In the genomic region with DNA sequence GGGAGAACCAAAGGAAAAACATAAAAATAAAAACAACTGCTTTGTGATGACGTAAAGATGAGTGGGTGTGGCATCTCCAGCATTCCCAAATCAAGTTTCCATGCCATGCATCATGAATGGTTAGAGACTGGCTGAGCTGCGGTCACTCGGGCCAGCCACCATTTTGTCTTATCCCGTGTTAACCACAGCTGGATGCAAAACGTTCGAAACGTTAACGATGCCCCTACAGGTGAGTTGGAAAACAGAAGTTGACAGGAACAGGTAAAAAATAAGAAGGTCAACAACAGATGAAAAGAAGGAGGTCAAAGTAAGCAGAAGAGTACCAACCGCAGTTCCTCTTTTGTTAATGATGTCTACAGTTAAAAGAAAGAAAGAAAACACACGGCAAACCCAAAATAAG, we compare ENCODE assay signal across 33 cellular contexts.
"Had no signal": no experiment of that assay in that cellular context is flagged by ENCODE, and none has a peak within 500 bp of the region (broad histone marks: within the 10 kb centered on the region; RNA-seq: fewer than 3 reads in every experiment).

No MANE protein-coding gene starts in this region.

- H3K27me3 Mint-ChIP-seq: activated B cell treated with CpG ODN at 0.5 μM for 24 hours; activated CD4-positive, alpha-beta T cell treated with anti-CD3 and anti-CD28 coated beads for 36 hours; activated CD8-positive, alpha-beta memory T cell treated with anti-CD3 and anti-CD28 coated beads, Interleukin-2, amount 10 ng/mL, durations not matched to agents 7 days and 5 days; activated naive CD8-positive, alpha-beta T cell; central memory CD8-positive, alpha-beta T cell; dendritic cell treated with granulocyte-macrophage colony-stimulating factor and Interleukin-4, amounts not matched to agents 40 ng/mL and 50 ng/mL, for 4 days; naive thymus-derived CD4-positive, alpha-beta T cell; stimulated activated naive B cell treated with anti-CD40 and anti-IgM and Interleukin-4, amounts not matched to agents 10 μg/mL and 1 μg/mL and 100 μg/mL, for 72 hours had no signal

- H3K4me3 ChIP-seq: esophagus squamous epithelium, pancreas, prostate gland, smooth muscle cell, stomach, tibial artery had no signal

- H3K36me3 ChIP-seq: esophagus squamous epithelium, pancreas, prostate gland, stomach, tibial artery had no signal

- H3K4me1 ChIP-seq: esophagus squamous epithelium, pancreas, prostate gland, stomach, tibial artery had no signal

- FAIRE-seq: bronchial epithelial cell, endometrium, keratinocyte, pancreas had no signal

- H3K36me3 Mint-ChIP-seq: activated CD8-positive, alpha-beta memory T cell treated with anti-CD3 and anti-CD28 coated beads, Interleukin-2, amount 10 ng/mL, durations not matched to agents 7 days and 5 days; activated naive CD8-positive, alpha-beta T cell; naive thymus-derived CD4-positive, alpha-beta T cell; stimulated activated naive B cell treated with anti-CD40 and anti-IgM and Interleukin-4, amounts not matched to agents 10 μg/mL and 1 μg/mL and 100 μg/mL, for 72 hours had no signal

- ATAC-seq: activated CD4-positive, alpha-beta T cell treated with anti-CD3 and anti-CD28 coated beads for 36 hours; activated CD8-positive, alpha-beta memory T cell treated with anti-CD3 and anti-CD28 coated beads, Interleukin-2, amount 10 ng/mL, durations not matched to agents 7 days and 5 days; activated CD8-positive, alpha-beta T cell treated with anti-CD3 and anti-CD28 coated beads, Interleukin-2, amount 10 ng/mL, durations not matched to agents 7 days and 5 days; left colon; naive thymus-derived CD4-positive, alpha-beta T cell; pancreas; stimulated activated naive B cell treated with anti-CD40 and anti-IgM and Interleukin-4, amounts not matched to agents 10 μg/mL and 1 μg/mL and 100 μg/mL, for 72 hours had no signal

- H3K27ac ChIP-seq: epithelial cell of prostate, esophagus squamous epithelium, pancreas, prostate gland, stomach, tibial artery had no signal

- H3K27ac Mint-ChIP-seq: activated B cell treated with CpG ODN at 0.5 μM for 24 hours; activated CD4-positive, alpha-beta T cell treated with anti-CD3 and anti-CD28 coated beads for 36 hours; activated CD8-positive, alpha-beta memory T cell treated with anti-CD3 and anti-CD28 coated beads, Interleukin-2, amount 10 ng/mL, durations not matched to agents 7 days and 5 days; activated CD8-positive, alpha-beta T cell treated with anti-CD3 and anti-CD28 coated beads, Interleukin-2, amount 10 ng/mL, durations not matched to agents 7 days and 5 days; activated naive CD8-positive, alpha-beta T cell; dendritic cell treated with granulocyte-macrophage colony-stimulating factor and Interleukin-4, amounts not matched to agents 40 ng/mL and 50 ng/mL, for 4 days; naive thymus-derived CD4-positive, alpha-beta T cell; stimulated activated naive B cell treated with anti-CD40 and anti-IgM and Interleukin-4, amounts not matched to agents 10 μg/mL and 1 μg/mL and 100 μg/mL, for 72 hours had no signal

- H3K27me3 ChIP-seq: esophagus squamous epithelium, pancreas, stomach, tibial artery had no signal

- DNase-seq: activated B cell treated with CpG ODN at 0.5 μM for 24 hours; activated CD4-positive, alpha-beta T cell treated with anti-CD3 and anti-CD28 coated beads for 36 hours; activated CD8-positive, alpha-beta memory T cell treated with anti-CD3 and anti-CD28 coated beads, Interleukin-2, amount 10 ng/mL, durations not matched to agents 7 days and 5 days; activated CD8-positive, alpha-beta T cell treated with anti-CD3 and anti-CD28 coated beads, Interleukin-2, amount 10 ng/mL, durations not matched to agents 7 days and 5 days; activated effector memory CD4-positive, alpha-beta T cell treated with Interleukin-2 at 50 U/mL for 16 hours; activated naive CD4-positive, alpha-beta T cell treated with Interleukin-2 at 50 U/mL for 16 hours; activated T-cell treated with anti-CD3 and anti-CD28 coated beads, Interleukin-2, amount 50 U/mL, for 48 hours; anterior cingulate cortex; effector CD4-positive, alpha-beta T cell; esophagus squamous epithelium; foreskin melanocyte; glutamatergic neuron; left colon; midbrain; naive thymus-derived CD4-positive, alpha-beta T cell; nucleus accumbens; pancreas; stimulated activated CD4-positive, alpha-beta T cell treated with anti-CD3 and anti-CD28 coated beads, Interleukin-1b, Interleukin-23, amount 100 ng/mL, for 48 hours; stimulated activated CD4-positive, alpha-beta T cell treated with anti-CD3 and anti-CD28 coated beads, Interleukin-4, amount 100 ng/mL, for 4 hours; stimulated activated CD8-positive, alpha-beta memory T cell treated with anti-CD3 and anti-CD28 coated beads, Interleukin-4, amount 100 ng/mL, for 48 hours; stimulated activated naive B cell treated with anti-CD40 and anti-IgM and Interleukin-4, amounts not matched to agents 10 μg/mL and 1 μg/mL and 100 μg/mL, for 72 hours; stomach; T-helper 2 cell; tibial artery had no signal

- H3K4me2 ChIP-seq: smooth muscle cell had no signal

- H3K4me1 Mint-ChIP-seq: activated B cell treated with CpG ODN at 0.5 μM for 24 hours; activated CD4-positive, alpha-beta T cell treated with anti-CD3 and anti-CD28 coated beads for 36 hours; activated CD8-positive, alpha-beta memory T cell treated with anti-CD3 and anti-CD28 coated beads, Interleukin-2, amount 10 ng/mL, durations not matched to agents 7 days and 5 days; central memory CD8-positive, alpha-beta T cell; naive thymus-derived CD4-positive, alpha-beta T cell; stimulated activated naive B cell treated with anti-CD40 and anti-IgM and Interleukin-4, amounts not matched to agents 10 μg/mL and 1 μg/mL and 100 μg/mL, for 72 hours had no signal

- H3K4me3 Mint-ChIP-seq: activated B cell treated with CpG ODN at 0.5 μM for 24 hours; activated CD4-positive, alpha-beta T cell treated with anti-CD3 and anti-CD28 coated beads for 36 hours; activated CD8-positive, alpha-beta memory T cell treated with anti-CD3 and anti-CD28 coated beads, Interleukin-2, amount 10 ng/mL, durations not matched to agents 7 days and 5 days; activated CD8-positive, alpha-beta T cell treated with anti-CD3 and anti-CD28 coated beads, Interleukin-2, amount 10 ng/mL, durations not matched to agents 7 days and 5 days; activated naive CD8-positive, alpha-beta T cell; central memory CD8-positive, alpha-beta T cell; dendritic cell treated with granulocyte-macrophage colony-stimulating factor and Interleukin-4, amounts not matched to agents 40 ng/mL and 50 ng/mL, for 4 days; naive thymus-derived CD4-positive, alpha-beta T cell; stimulated activated naive B cell treated with anti-CD40 and anti-IgM and Interleukin-4, amounts not matched to agents 10 μg/mL and 1 μg/mL and 100 μg/mL, for 72 hours had no signal

- H3K9me3 ChIP-seq: esophagus squamous epithelium, pancreas, prostate gland, stomach, tibial artery had no signal
